Comparison of ENCODE assay signal across 8 cellular contexts in genomic region chr19:57191141-57192063, GRCh38. TPM values are rescaled to one million over a fixed set of nuclear protein-coding genes. Genes with fewer than 3 reads are reported as not detected.
A peak's percentile ranks its signal among the peaks of the same experiment; 100 is the strongest.
DNase-seq lines count a peak whose midpoint lies in the region; ATAC-seq and TF ChIP-seq lines count a peak whose summit lies in the region.

Gene ZNF264 (plus strand): TSS chr19:57191500. CDS start chr19:57191914, 414 bp downstream.

- H3K4me2 ChIP-seq in trophoblast cell (ENCODE audit: low read length), result peak within 1 kb of the TSS; percentile 79

- H3K27ac ChIP-seq in adipose tissue (ENCODE audit: low read depth, low read length), result peak within 1 kb of the TSS; percentile 55
- H3K27ac ChIP-seq in heart left ventricle, result peak within 1 kb of the TSS; percentile 64 to 96 (median 89)
- H3K27ac ChIP-seq in trophoblast cell (ENCODE audit: low read depth, low read length), result peak within 1 kb of the TSS; percentile 77
- H3K27ac ChIP-seq in tibial nerve, result peak within 1 kb of the TSS; percentile 80 to 92 (median 86)

- TF ChIP-seq CTCF in heart left ventricle (IDR thresholded peaks at IDR 0.05) (peak in 4 of 12 donors; percentile 6 to 16 (median 14)), tibial nerve (IDR thresholded peaks at IDR 0.05) (no peak)

- CTCF ChIA-PET in HEK293T (lab: Yijun Ruan, JAX) (no interaction called here), T-cell (lab: Charles Lee) (no interaction called here)

- peaks cover 34 to 35% (median 34%) of the 10 kb centered on the region in 3 donors for H3K4me1 Mint-ChIP-seq in T-cell

- H3K36me3 ChIP-seq in heart left ventricle (peaks cover 0 to 38% (median 31%) of the 10 kb centered on the region in 9 donors), trophoblast cell (ENCODE audit: control insufficient read depth in 1 of 2, insufficient read depth in 2 of 2, low read length in 2 of 2) (peaks cover 19 to 23% of the 10 kb centered on the region in 2 experiments), tibial nerve (peaks cover 0 to 38% (median 18%) of the 10 kb centered on the region in 3 donors)

- peak within 1 kb of the TSS; percentile 73 for H3K18ac ChIP-seq in trophoblast cell (ENCODE audit: low read length)

- peaks cover 0 to 29% (median 19%) of the 10 kb centered on the region in 12 donors for H3K4me1 ChIP-seq in heart left ventricle
- peaks cover 9 to 10% of the 10 kb centered on the region in 2 experiments for H3K4me1 ChIP-seq in trophoblast cell (ENCODE audit: control insufficient read depth in 1 of 2, insufficient read depth in 2 of 2, low read length in 2 of 2)
- H3K4me1 ChIP-seq in tibial nerve, result peaks cover 0 to 26% (median 13%) of the 10 kb centered on the region in 4 donors

- H2BK12ac ChIP-seq in trophoblast cell (ENCODE audit: low read length), result no peak within 1 kb of the TSS

- DNase-seq in GM04504 (ENCODE audit: low read depth) (peak; percentile 71), HEK293T (ENCODE audit: extremely low spot score) (peak; percentile 86), NCI-H1048 (lab: John Stamatoyannopoulos, UW) (peak; percentile 77), T-cell (peak; percentile 76 to 92 (median 86)), heart left ventricle (peak; percentile 93 to 97 (median 95)), trophoblast cell (peak; percentile 78 to 88), tibial nerve (ENCODE audit: low spot score in 2 of 2) (peak; percentile 70 to 80)

- peak within 1 kb of the TSS; percentile 88 to 93 (median 91) for H3K4me3 Mint-ChIP-seq in T-cell

- H3K9me3 ChIP-seq in heart left ventricle (no peaks in the 10 kb centered on the region), trophoblast cell (ENCODE audit: insufficient read depth, low read depth, low read length) (peaks cover 7% of the 10 kb centered on the region), tibial nerve (peaks cover 0 to 12% (median 0%) of the 10 kb centered on the region in 4 donors)

- 1 to 2% (median 1%) methylated on average over 75 to 81 of the region's 81 CpGs for WGBS in adipose tissue, 3 donors
- WGBS in heart left ventricle, 4 donors, result 0 to 2% (median 1%) methylated on average over 49 to 81 of the region's 81 CpGs
- WGBS in trophoblast cell (ENCODE audit: extremely low coverage, insufficient coverage, insufficient read length), result no CpG with 5 or more reads among the region's 81 CpGs
- WGBS in tibial nerve, 2 donors, result 1 to 2% methylated on average over 58 to 74 of the region's 81 CpGs

- peaks cover 5 to 8% of the 10 kb centered on the region in 2 donors for H3K27me3 Mint-ChIP-seq in T-cell

- no peak within 1 kb of the TSS for H3K23ac ChIP-seq in trophoblast cell (ENCODE audit: low read length)

- peak within 1 kb of the TSS; percentile 74 for H4K91ac ChIP-seq in trophoblast cell (ENCODE audit: low read depth, low read length)

- POLR2A ChIA-PET in HEK293T (lab: Yijun Ruan, JAX) (interaction anchor here (0.9 to 1.3 kb wide), 3 partner anchors 8 to 19 kb away, joined by 3 to 5 read pairs (median 4); no protein-coding TSS in a partner anchor), T-cell (lab: Charles Lee) (interaction anchor here in 1 of 2 donors (0.6 kb wide), 1 partner anchor 141 kb away, joined by 6 read pairs; no protein-coding TSS in a partner anchor)

- H2BK5ac ChIP-seq in trophoblast cell (ENCODE audit: low read depth, low read length, poor library complexity), result no peak within 1 kb of the TSS

- intact Hi-C loops in heart left ventricle (cut with DNase I), result loop anchor here in 2 of 10 donors (2.0 to 5.0 kb wide), 2 partner anchors 19 to 51 kb away; partner anchors contain the start of gene ZNF805 (in 1 of the 2)

- H3K9me3 Mint-ChIP-seq in T-cell, result peaks cover 20 to 30% (median 26%) of the 10 kb centered on the region in 3 donors

- H2AK5ac ChIP-seq in trophoblast cell (ENCODE audit: low read length), result peak within 1 kb of the TSS; percentile 13

- H4K8ac ChIP-seq in trophoblast cell (ENCODE audit: low read depth, low read length), result peak within 1 kb of the TSS; percentile 93

- H4K12ac ChIP-seq in trophoblast cell (ENCODE audit: low read depth, low read length), result peak within 1 kb of the TSS; percentile 84

- ATAC-seq in T-cell (replicated peaks in 1 of 4), result peak; percentile 97 to 99 (median 98)
- ATAC-seq in heart left ventricle, result peak; percentile 98 to 99 (median 98)

- peak within 1 kb of the TSS; percentile 85 for H3K14ac ChIP-seq in trophoblast cell (ENCODE audit: low read length)

- TF ChIP-seq EP300 in tibial nerve (IDR thresholded peaks at IDR 0.05), result peak; percentile 16 to 69

- H3K27ac Mint-ChIP-seq in T-cell, result peak within 1 kb of the TSS; percentile 95 to 96

- H3K79me2 ChIP-seq in trophoblast cell (ENCODE audit: control insufficient read depth, insufficient read depth, low read length, poor library complexity), result peaks cover 15% of the 10 kb centered on the region

- peak within 1 kb of the TSS; percentile 93 for H3K4ac ChIP-seq in trophoblast cell (ENCODE audit: low read depth, low read length)

- peaks cover 61% of the 10 kb centered on the region for H3K36me3 Mint-ChIP-seq in T-cell

- H3K4me3 ChIP-seq in heart left ventricle (peak within 1 kb of the TSS; percentile 83 to 100 (median 98)), trophoblast cell (ENCODE audit: low read depth, low read length) (peak within 1 kb of the TSS; percentile 91), tibial nerve (peak within 1 kb of the TSS; percentile 79 to 99 (median 95))

- no peaks in the 10 kb centered on the region for H3K27me3 ChIP-seq in heart left ventricle
- no peaks in the 10 kb centered on the region for H3K27me3 ChIP-seq in trophoblast cell (ENCODE audit: insufficient read depth, low read length)
- H3K27me3 ChIP-seq in tibial nerve, result no peaks in the 10 kb centered on the region

- TF ChIP-seq POLR2A in heart left ventricle (IDR thresholded peaks at IDR 0.05), result peak in 1 of 2 donors; percentile 55
- TF ChIP-seq POLR2A in tibial nerve (IDR thresholded peaks at IDR 0.05), result peak in 1 of 2 donors; percentile 36

- peak within 1 kb of the TSS; percentile 94 for H2AFZ ChIP-seq in trophoblast cell (ENCODE audit: insufficient read depth, low read length, poor library complexity)

- peaks cover 8% of the 10 kb centered on the region for H3K79me1 ChIP-seq in trophoblast cell (ENCODE audit: low read length)

- peak within 1 kb of the TSS; percentile 67 for H2BK120ac ChIP-seq in trophoblast cell (ENCODE audit: insufficient read depth, low read length, poor library complexity)

- H3K9ac ChIP-seq in trophoblast cell (ENCODE audit: low read length), result peak within 1 kb of the TSS; percentile 90

TF ChIP-seq in HEK293T, 16 proteins besides CTCF, POLR2A, EP300 and RAD21:
- peak; percentile 82 for TF ChIP-seq L3MBTL2 (conservative IDR thresholded peaks at IDR 0.05)
- no peak for TF ChIP-seq SUZ12 (IDR thresholded peaks at IDR 0.05)
- TF ChIP-seq ELF4 (IDR thresholded peaks at IDR 0.05), result peak; percentile 68
- no peak for TF ChIP-seq BHLHE40 (IDR thresholded peaks at IDR 0.05; ENCODE audit: borderline replicate concordance)
- 0 out of 2 replicates have a peak, but pooled peaks have one; percentile 2 for TF ChIP-seq PKNOX1 (IDR thresholded peaks at IDR 0.05)

RNA-seq across cellular contexts. Expression of gene ZNF264, which starts in this region (rescaled TPM):
- total RNA-seq in T-cell, result 10 to 100 TPM; 39.2 to 72.9 (median 70.2) TPM
- polyA plus RNA-seq in adipose tissue, result 10 to 100 TPM in 1 of 3 donors, 1 to 10 TPM in 2; 2.7 to 12.6 (median 4.6) TPM
- total RNA-seq in heart left ventricle, result 10 to 100 TPM; 13.3 to 30.1 (median 20.3) TPM
- 1 to 10 TPM; 3.4 to 4.9 TPM for polyA plus RNA-seq in heart left ventricle
- polyA plus RNA-seq in trophoblast cell (2013), result 5.7 TPM in 2 replicates
- total RNA-seq in tibial nerve, result 10 to 100 TPM; 37.8 to 75.6 (median 55.6) TPM

Comparison
In these comparisons a context has a peak if more than half of its experiments do, and no peak if none do; other contexts are left out.
1. Peak in every context shown above with its lines: DNase-seq, ATAC-seq, H3K4me3 ChIP-seq and H3K27ac ChIP-seq.